Comparison of ENCODE assay signal across 8 cellular contexts in the genomic region with DNA sequence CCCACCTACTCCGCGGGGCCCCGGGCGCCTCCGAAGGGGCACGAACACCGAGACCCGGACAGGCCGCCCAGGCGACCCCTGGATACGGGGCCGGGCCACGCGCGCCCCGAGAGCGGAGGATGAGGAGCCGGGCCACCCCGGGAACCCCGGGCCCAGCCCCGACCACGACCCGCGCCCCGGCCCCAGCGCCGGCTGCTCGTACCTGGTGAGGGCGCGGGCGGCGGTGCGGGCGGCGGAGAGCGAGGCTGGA. TPM values are rescaled to one million over a fixed set of nuclear protein-coding genes. Genes with fewer than 3 reads are reported as not detected.
DNase-seq lines count a peak whose midpoint lies in the region; TF ChIP-seq lines count a peak whose summit lies in the region.

No MANE protein-coding gene starts in this region.

- peaks cover 21% of the 10 kb centered on the region for H3K79me1 ChIP-seq in mesenchymal stem cell (replicated peaks; ENCODE audit: low read length, poor library complexity, severe bottlenecking)

- H3K4me1 ChIP-seq in BLaER1, result peaks cover 54% of the 10 kb centered on the region
- H3K4me1 ChIP-seq in HEK293 (ENCODE audit: control insufficient read depth, insufficient read depth, low read length), result 0 out of 2 replicates have a peak, but pooled peaks cover 7% of the 10 kb centered on the region
- H3K4me1 ChIP-seq in adrenal gland (replicated peaks in 1 of 2), result peaks cover 21 to 34% of the 10 kb centered on the region in 2 donors
- peaks cover 53% of the 10 kb centered on the region for H3K4me1 ChIP-seq in mesenchymal stem cell (ENCODE audit: control insufficient read depth, insufficient read depth, low read depth, low read length)

- H2BK120ac ChIP-seq in mesenchymal stem cell (ENCODE audit: low read depth, low read length), result peak overlapping the region; percentile 98

- DNase-seq in adrenal gland (no peak), mesenchymal stem cell (peak; percentile 40), NOMO-1 treated with DMSO at 0.1 percent for 48 hours (lab: John Stamatoyannopoulos, UW; ENCODE audit: unreplicated experiment) (no peak), NCI-H187 (lab: John Stamatoyannopoulos, UW) (no peak), kidney glomerular epithelial cell (lab: John Stamatoyannopoulos, UW) (no peak), middle frontal gyrus (ENCODE audit: extremely low spot score, low spot score) (no peak)

- H4K8ac ChIP-seq in mesenchymal stem cell (ENCODE audit: low read length), result no peak overlapping the region

- H3K36me3 ChIP-seq in BLaER1, result peaks cover 38% of the 10 kb centered on the region
- H3K36me3 ChIP-seq in HEK293 (ENCODE audit: control insufficient read depth in 2 of 2, insufficient read depth in 1 of 2, low read length in 2 of 2), result peaks cover 9 to 40% of the 10 kb centered on the region in 2 experiments; a peak in 2 of 3 replicates
- H3K36me3 ChIP-seq in adrenal gland (replicated peaks in 1 of 2), result peaks cover 0 to 29% of the 10 kb centered on the region in 2 donors
- H3K36me3 ChIP-seq in mesenchymal stem cell (ENCODE audit: control insufficient read depth in 1 of 2, insufficient read depth in 2 of 2, low read depth in 1 of 2, low read length in 2 of 2), result peaks cover 27 to 54% of the 10 kb centered on the region in 2 experiments

- WGBS in adrenal gland, 4 donors, result 0 to 1% (median 0%) methylated on average over 3 to 36 of the region's 36 CpGs; no CpG with 5 or more reads in 1 of the 4 donors
- WGBS in mesenchymal stem cell, result 0% methylated on average over 6 of the region's 36 CpGs

- no peak for TF ChIP-seq CTCF in HEK293 (tag by site-specific recombination; IDR thresholded peaks at IDR 0.05)
- TF ChIP-seq CTCF in adrenal gland (IDR thresholded peaks at IDR 0.05), result no peak

- no peak overlapping the region for H2BK12ac ChIP-seq in mesenchymal stem cell (ENCODE audit: low read length in 2 of 2)

- H4K91ac ChIP-seq in mesenchymal stem cell (ENCODE audit: low read length), result peak overlapping the region; percentile 93

- H3K14ac ChIP-seq in mesenchymal stem cell (ENCODE audit: low read length in 2 of 2), result peak overlapping the region; percentile 41 to 94

- CTCF ChIA-PET in HEK293 (lab: Yijun Ruan, JAX), result interaction anchor here (0.9 kb wide), 1 partner anchor 60 kb away, joined by 4 read pairs; a partner anchor contains a TSS

- TF ChIP-seq POLR2A in adrenal gland (IDR thresholded peaks at IDR 0.05), result no peak

- H2BK15ac ChIP-seq in mesenchymal stem cell (ENCODE audit: low read depth, poor library complexity, severe bottlenecking), result peak overlapping the region; percentile 93

- peaks cover 43% of the 10 kb centered on the region for H4K20me1 ChIP-seq in BLaER1

- H3K27ac ChIP-seq in BLaER1 (peak overlapping the region; percentile 98), HEK293 (ENCODE audit: extremely low read depth, low read depth, low read length) (peak overlapping the region; percentile 99), adrenal gland (peak overlapping the region; percentile 79 to 100 (median 91)), mesenchymal stem cell (ENCODE audit: low read length, poor library complexity, severe bottlenecking) (no peak overlapping the region)

- H2AFZ ChIP-seq in mesenchymal stem cell (ENCODE audit: low read depth, low read length), result no peak overlapping the region

- peak overlapping the region; percentile 61 to 81 for H3K4ac ChIP-seq in mesenchymal stem cell (ENCODE audit: low read depth in 1 of 2, low read length in 2 of 2)

- intact Hi-C loops in adrenal gland (cut with DNase I), result loop anchor here in 1 of 2 donors (5.0 kb wide), 1 partner anchor 54 kb away; no protein-coding TSS in a partner anchor

- H3K4me2 ChIP-seq in BLaER1 (peak overlapping the region; percentile 100), mesenchymal stem cell (ENCODE audit: low read length, poor library complexity, severe bottlenecking) (peak overlapping the region; percentile 90)

- peak overlapping the region; percentile 60 for H2BK5ac ChIP-seq in mesenchymal stem cell (ENCODE audit: low read depth, low read length, poor library complexity, severe bottlenecking)

- peak overlapping the region; percentile 91 to 94 for H3K18ac ChIP-seq in mesenchymal stem cell (ENCODE audit: low read depth in 1 of 2, low read length in 2 of 2)

- H2AK5ac ChIP-seq in mesenchymal stem cell (ENCODE audit: low read length, severe bottlenecking), result no peak overlapping the region

- no peaks in the 10 kb centered on the region for H3K9me3 ChIP-seq in BLaER1
- no peaks in the 10 kb centered on the region for H3K9me3 ChIP-seq in HEK293 (ENCODE audit: control insufficient read depth, insufficient read depth, low read depth, low read length)
- no peaks in the 10 kb centered on the region for H3K9me3 ChIP-seq in adrenal gland (replicated peaks in 1 of 3)
- H3K9me3 ChIP-seq in mesenchymal stem cell (ENCODE audit: control insufficient read depth, low read length), result no peaks in the 10 kb centered on the region

- H3K27me3 ChIP-seq in BLaER1 (no peaks in the 10 kb centered on the region), adrenal gland (no peaks in the 10 kb centered on the region), mesenchymal stem cell (ENCODE audit: control insufficient read depth in 1 of 2, insufficient read depth in 1 of 2, low read length in 2 of 2) (no peaks in the 10 kb centered on the region)

- H3K4me3 ChIP-seq in BLaER1 (peak overlapping the region; percentile 95), HEK293 (ENCODE audit: low read depth, low read length) (peak overlapping the region; percentile 84), adrenal gland (peak overlapping the region in 3 of 4 donors; percentile 40 to 86 (median 53)), mesenchymal stem cell (ENCODE audit: insufficient read depth in 1 of 2, low read depth in 1 of 2, low read length in 2 of 2) (peak overlapping the region; percentile 77 to 84)

- POLR2A ChIA-PET in HEK293 (lab: Yijun Ruan, JAX), result interaction anchor here (0.6 to 3.9 kb wide), 10 partner anchors 9 to 265 kb away, joined by 3 to 18 read pairs (median 5); a partner anchor contains a TSS

- H3K23ac ChIP-seq in mesenchymal stem cell (ENCODE audit: low read length in 2 of 2), result peak overlapping the region in 1 of 2 experiments; percentile 46

- peak overlapping the region; percentile 98 for H3K9ac ChIP-seq in BLaER1
- H3K9ac ChIP-seq in mesenchymal stem cell (ENCODE audit: low read length), result peak overlapping the region; percentile 90

TF ChIP-seq in HEK293, 187 proteins besides CTCF, POLR2A, EP300 and RAD21 (continues in another document):
- TF ChIP-seq IKZF3 (tag by site-specific recombination; IDR thresholded peaks at IDR 0.05), result peak; percentile 18; the same call in 1 of the 2 replicates
- no peak for TF ChIP-seq ZNF621 (tag by site-specific recombination; IDR thresholded peaks at IDR 0.05)
- TF ChIP-seq, protein P1, sequence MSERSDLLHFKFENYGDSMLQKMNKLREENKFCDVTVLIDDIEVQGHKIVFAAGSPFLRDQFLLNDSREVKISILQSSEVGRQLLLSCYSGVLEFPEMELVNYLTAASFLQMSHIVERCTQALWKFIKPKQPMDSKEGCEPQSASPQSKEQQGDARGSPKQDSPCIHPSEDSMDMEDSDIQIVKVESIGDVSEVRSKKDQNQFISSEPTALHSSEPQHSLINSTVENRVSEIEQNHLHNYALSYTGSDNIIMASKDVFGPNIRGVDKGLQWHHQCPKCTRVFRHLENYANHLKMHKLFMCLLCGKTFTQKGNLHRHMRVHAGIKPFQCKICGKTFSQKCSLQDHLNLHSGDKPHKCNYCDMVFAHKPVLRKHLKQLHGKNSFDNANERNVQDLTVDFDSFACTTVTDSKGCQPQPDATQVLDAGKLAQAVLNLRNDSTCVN (tag by site-specific recombination; optimal IDR thresholded peaks at IDR 0.05), result peak; percentile 24
- TF ChIP-seq, protein P2, sequence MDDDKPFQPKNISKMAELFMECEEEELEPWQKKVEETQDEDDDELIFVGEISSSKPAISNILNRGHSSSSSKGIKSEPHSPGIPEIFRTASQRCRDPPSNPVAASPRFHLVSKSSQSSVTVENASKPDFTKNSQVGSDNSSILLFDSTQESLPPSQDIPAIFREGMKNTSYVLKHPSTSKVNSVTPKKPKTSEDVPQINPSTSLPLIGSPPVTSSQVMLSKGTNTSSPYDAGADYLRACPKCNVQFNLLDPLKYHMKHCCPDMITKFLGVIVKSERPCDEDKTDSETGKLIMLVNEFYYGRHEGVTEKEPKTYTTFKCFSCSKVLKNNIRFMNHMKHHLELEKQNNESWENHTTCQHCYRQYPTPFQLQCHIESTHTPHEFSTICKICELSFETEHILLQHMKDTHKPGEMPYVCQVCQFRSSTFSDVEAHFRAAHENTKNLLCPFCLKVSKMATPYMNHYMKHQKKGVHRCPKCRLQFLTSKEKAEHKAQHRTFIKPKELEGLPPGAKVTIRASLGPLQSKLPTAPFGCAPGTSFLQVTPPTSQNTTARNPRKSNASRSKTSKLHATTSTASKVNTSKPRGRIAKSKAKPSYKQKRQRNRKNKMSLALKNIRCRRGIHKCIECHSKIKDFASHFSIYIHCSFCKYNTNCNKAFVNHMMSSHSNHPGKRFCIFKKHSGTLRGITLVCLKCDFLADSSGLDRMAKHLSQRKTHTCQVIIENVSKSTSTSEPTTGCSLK (tag by site-specific recombination; IDR thresholded peaks at IDR 0.05), result no peak

RNA-seq across cellular contexts. Expression of a gene that starts 0.2 kb away (rescaled TPM):
- total RNA-seq in adrenal gland, result 100 to 1,000 TPM in 3 of 8 donors, 10 to 100 TPM in 5; 64.0 to 276 (median 85.6) TPM
- 100 to 1,000 TPM in 1 of 3 donors, 10 to 100 TPM in 2; 18.9 to 273 (median 59.0) TPM for polyA plus RNA-seq in adrenal gland
- polyA plus RNA-seq in mesenchymal stem cell (2013, experiment 1 of 2), result 121 TPM
- 108 TPM for polyA plus RNA-seq in mesenchymal stem cell (2013, experiment 2 of 2)

RNA-seq across cellular contexts. Expression of a gene that starts 32.2 kb away (rescaled TPM):
- total RNA-seq in adrenal gland, result 100 to 1,000 TPM in 1 of 8 donors, 10 to 100 TPM in 7; 62.0 to 109 (median 75.7) TPM
- 100 to 1,000 TPM in 2 of 3 donors, 10 to 100 TPM in 1; 38.5 to 397 (median 291) TPM for polyA plus RNA-seq in adrenal gland
- 23.0 TPM for polyA plus RNA-seq in mesenchymal stem cell (2013, experiment 1 of 2)
- 20.9 TPM for polyA plus RNA-seq in mesenchymal stem cell (2013, experiment 2 of 2)

RNA-seq across cellular contexts. Expression of a gene that starts 46.1 kb away (rescaled TPM):
- 100 to 1,000 TPM in 6 of 8 donors, 10 to 100 TPM in 2; 77.4 to 130 (median 110) TPM for total RNA-seq in adrenal gland
- polyA plus RNA-seq in adrenal gland, result 100 to 1,000 TPM in 2 of 3 donors, 10 to 100 TPM in 1; 37.4 to 305 (median 246) TPM
- 63.6 TPM for polyA plus RNA-seq in mesenchymal stem cell (2013, experiment 1 of 2)
- polyA plus RNA-seq in mesenchymal stem cell (2013, experiment 2 of 2), result 62.1 TPM

RNA-seq across cellular contexts. Expression of a gene that starts 46.2 kb away (rescaled TPM):
- 10 to 100 TPM; 26.8 to 69.5 (median 47.4) TPM for total RNA-seq in adrenal gland
- 10 to 100 TPM; 21.2 to 78.0 (median 74.0) TPM for polyA plus RNA-seq in adrenal gland
- 31.3 TPM for polyA plus RNA-seq in mesenchymal stem cell (2013, experiment 1 of 2)
- polyA plus RNA-seq in mesenchymal stem cell (2013, experiment 2 of 2), result 31.7 TPM
